ENCODE assay signal across 35 cellular contexts in the genomic region with DNA sequence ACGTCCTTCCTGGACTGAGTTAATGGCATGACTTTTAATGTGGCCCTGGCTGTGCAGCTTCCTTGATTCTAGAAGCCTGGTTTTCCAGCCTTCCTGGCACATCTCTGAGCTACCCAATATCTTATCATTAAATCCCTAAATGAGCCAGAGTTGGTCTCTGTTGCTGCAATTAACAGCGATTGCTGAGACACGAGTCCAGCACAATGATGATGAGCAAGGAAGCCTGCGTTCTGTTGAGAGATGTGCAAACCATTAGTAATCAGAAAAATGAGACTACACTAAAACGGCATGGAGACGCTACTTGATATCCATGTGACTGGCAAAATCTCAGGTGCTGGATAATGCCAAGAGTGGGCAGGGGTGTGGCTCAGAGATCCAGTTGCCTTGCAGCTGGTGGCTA. TPM values are rescaled to one million over a fixed set of nuclear protein-coding genes. Genes with fewer than 3 reads are reported as not detected.
"Had no signal": no experiment of that assay in that cellular context is flagged by ENCODE, and none has a peak within 500 bp of the region (broad histone marks: within the 10 kb centered on the region; RNA-seq: fewer than 3 reads in every experiment).

No MANE protein-coding gene starts in this region.

- H3K27ac ChIP-seq: brain microvascular endothelial cell, PC-9, SJCRH30, SK-N-MC had no signal

- FAIRE-seq: K562 had no signal

- H3K9me3 ChIP-seq: SJCRH30 had no signal

- H3K27me3 ChIP-seq: brain microvascular endothelial cell had no signal

- ATAC-seq: activated CD8-positive, alpha-beta T cell treated with anti-CD3 and anti-CD28 coated beads for 36 hours; activated T-cell treated with anti-CD3 and anti-CD28 coated beads, Interleukin-2, amount 50 U/mL, for 72 hours; activated T-helper 17 cell treated with anti-CD3 and anti-CD28 coated beads, Interleukin-2, amount 50 U/mL, for 72 hours; K562 had no signal

- DNase-seq: activated CD4-positive, alpha-beta T cell treated with anti-CD3 and anti-CD28 coated beads, Interleukin-2, amount 10 ng/mL, durations not matched to agents 24 days and 14 days; activated CD4-positive, alpha-beta T cell treated with anti-CD3 and anti-CD28 coated beads, Interleukin-2, amount 50 U/mL, for 4 hours; activated CD8-positive, alpha-beta T cell treated with anti-CD3 and anti-CD28 coated beads for 36 hours; activated effector memory CD4-positive, alpha-beta T cell treated with anti-CD3 and anti-CD28 coated beads, Interleukin-2, amount 50 U/mL, for 16 hours; activated naive CD4-positive, alpha-beta T cell; activated naive CD4-positive, alpha-beta T cell treated with anti-CD3 and anti-CD28 coated beads, Interleukin-2, amount 50 U/mL, for 16 hours; activated naive CD8-positive, alpha-beta T cell treated with anti-CD3 and anti-CD28 coated beads for 36 hours; activated T-cell treated with anti-CD3 and anti-CD28 coated beads, Interleukin-2, amount 50 U/mL, for 1 hour; activated T-cell treated with anti-CD3 and anti-CD28 coated beads, Interleukin-2, amount 50 U/mL, for 72 hours; amniotic stem cell; aorta; brain microvascular endothelial cell; NCI-H1048; NCI-H1105 treated with DMSO at 0.1 percent for 48 hours; NCI-H1436; NCI-H1694 treated with DMSO at 0.1 percent for 48 hours; NCI-H2029; NCI-H2227 treated with DMSO at 0.1 percent for 48 hours; NCI-H446; NCI-H510A treated with DMSO at 0.1 percent for 48 hours; NCI-H526 treated with DMSO at 0.1 percent for 48 hours; PC-9; SHP77; SJCRH30; T1000 had no signal

- H3K4me1 ChIP-seq: SJCRH30 had no signal

- H3K4me3 ChIP-seq: K562, PC-9, SJCRH30, SK-N-MC had no signal

- H3K4me2 ChIP-seq: PC-9 had no signal

- H3K36me3 ChIP-seq: brain microvascular endothelial cell, SJCRH30, WERI-Rb-1 had no signal

- H2AFZ ChIP-seq: PC-9 had no signal

RNA-seq across cellular contexts. Expression of a gene that starts 26.2 kb away (rescaled TPM):
- total RNA-seq: activated CD8-positive, alpha-beta memory T cell treated with anti-CD3 and anti-CD28 coated beads for 36 hours; aorta; chondrocyte; K562; MCF 10A; PC-9; SJCRH30; T-helper 2 cell treated with Interferon-gamma antibody and Interleukin-4, amounts not matched to agents 100 ng/mL and 5 ng/mL, for 36 hours had no signal
- polyA plus RNA-seq: aorta, K562 had no signal

RNA-seq across cellular contexts. Expression of a gene that starts 38.8 kb away (rescaled TPM):
- total RNA-seq: chondrocyte; K562; MCF 10A; PC-9; SJCRH30; T-helper 2 cell treated with Interferon-gamma antibody and Interleukin-4, amounts not matched to agents 100 ng/mL and 5 ng/mL, for 36 hours had no signal
- polyA plus RNA-seq: aorta, K562 had no signal

RNA-seq across cellular contexts. Expression of a gene that starts 49.4 kb away (rescaled TPM):
- total RNA-seq: activated CD8-positive, alpha-beta memory T cell treated with anti-CD3 and anti-CD28 coated beads for 36 hours; activated CD8-positive, alpha-beta T cell treated with anti-CD3 and anti-CD28 coated beads for 36 hours; aorta; chondrocyte; K562; MCF 10A; SJCRH30; T-helper 2 cell treated with Interferon-gamma antibody and Interleukin-4, amounts not matched to agents 100 ng/mL and 5 ng/mL, for 36 hours had no signal
- polyA plus RNA-seq: aorta, K562 had no signal

RNA-seq across cellular contexts. Expression of a gene that starts 51.0 kb away (rescaled TPM):
- total RNA-seq: activated CD4-positive, alpha-beta T cell treated with anti-CD3 and anti-CD28 coated beads, Interleukin-2, amount 10 ng/mL, durations not matched to agents 24 days and 14 days; activated CD8-positive, alpha-beta memory T cell treated with anti-CD3 and anti-CD28 coated beads for 36 hours; activated CD8-positive, alpha-beta T cell treated with anti-CD3 and anti-CD28 coated beads for 36 hours; activated naive CD8-positive, alpha-beta T cell treated with anti-CD3 and anti-CD28 coated beads for 36 hours; activated T-cell treated with anti-CD3 and anti-CD28 coated beads, Interleukin-2, amount 50 U/mL, for 72 hours; activated T-helper 17 cell treated with anti-CD3 and anti-CD28 coated beads, Interleukin-2, amount 50 U/mL, for 72 hours; chondrocyte; K562; MCF 10A; OCI-LY7; PC-9; SJCRH30; T-helper 1 cell treated with Interleukin-12 subunit alpha and Interleukin-12 subunit beta and Interleukin-4 antibody, amounts not matched to agents 30 ng/mL and 1 ng/mL, for 36 hours; T-helper 2 cell treated with Interferon-gamma antibody and Interleukin-4, amounts not matched to agents 100 ng/mL and 5 ng/mL, for 36 hours had no signal
- polyA plus RNA-seq: K562 had no signal
